10 cellular contexts compared by ENCODE assay signal in genomic region chr21:25176637-25177412, GRCh38.
DNase-seq lines count a peak whose midpoint lies in the region; ATAC-seq and TF ChIP-seq lines count a peak whose summit lies in the region.
"Had no signal": no experiment of that assay in that cellular context is flagged by ENCODE, and none has a peak within 500 bp of the region (broad histone marks: within the 10 kb centered on the region; RNA-seq: fewer than 3 reads in every experiment).

No MANE protein-coding gene starts in this region.

- in situ Hi-C loops in GM13976 (cut with MboI; ENCODE audit: low sequenced_read_pairs, unreplicated experiment) (loop anchor here (25.0 kb wide), 1 partner anchor 290 kb away; no protein-coding TSS in a partner anchor), KBM-7 (cut with MboI; ENCODE audit: low pct_unique_long_range_greater_than_20kb, low sequenced_read_pairs) (no loop called here)

- ATAC-seq in GM21381 (IDR thresholded peaks at IDR 0.05; ENCODE audit: unreplicated experiment) (peak; percentile 77), HG03135 (IDR thresholded peaks at IDR 0.05; ENCODE audit: unreplicated experiment) (peak; percentile 89)
- ATAC-seq: Panc1 had no signal

- H3K9me2 ChIP-seq in SU-DHL-6 (replicated peaks; ENCODE audit: insufficient read depth, low read length), result no peaks in the 10 kb centered on the region

- no peak overlapping the region for H2AFZ ChIP-seq in SU-DHL-6 (ENCODE audit: low read depth, low read length, severe bottlenecking)

- no peak for TF ChIP-seq CTCF in GM13976 (IDR thresholded peaks at IDR 0.05; ENCODE audit: borderline replicate concordance, control extremely low read depth, extremely low read depth, insufficient read depth, missing control alignments)
- TF ChIP-seq CTCF in SU-DHL-6 (IDR thresholded peaks at IDR 0.05; ENCODE audit: insufficient read depth, low read length, poor library complexity, severe bottlenecking), result no peak

- no peaks in the 10 kb centered on the region for H3K9me3 ChIP-seq in SU-DHL-6 (ENCODE audit: insufficient read depth, low read length)
- H3K9me3 ChIP-seq: Caco-2 had no signal

- H3K79me2 ChIP-seq in SU-DHL-6 (ENCODE audit: insufficient read depth, low read length), result no peaks in the 10 kb centered on the region

- H3K27ac ChIP-seq in SU-DHL-6 (ENCODE audit: low read depth, low read length), result no peak overlapping the region; the same call in 1 of the 2 replicates

- DNase-seq in GM13976 (ENCODE audit: low spot score) (peak; percentile 25), NCI-H1092 (lab: John Stamatoyannopoulos, UW) (no peak), KG1 (lab: John Stamatoyannopoulos, UW) (no peak), LoVo (ENCODE audit: low spot score) (no peak), KBM-7 (no peak)
- DNase-seq: Caco-2 had no signal

- H3K4me2 ChIP-seq in SU-DHL-6 (ENCODE audit: low read depth, low read length, poor library complexity, severe bottlenecking), result peak overlapping the region; percentile 9

- no peaks in the 10 kb centered on the region for H3K36me3 ChIP-seq in SU-DHL-6 (ENCODE audit: low read length)

- no peaks in the 10 kb centered on the region for H4K20me1 ChIP-seq in SU-DHL-6 (ENCODE audit: low read depth, low read length)

- no peak overlapping the region for H3K4me3 ChIP-seq in SU-DHL-6 (ENCODE audit: insufficient read depth, low read length, poor library complexity, severe bottlenecking)

- no peak overlapping the region for H3K9ac ChIP-seq in SU-DHL-6 (ENCODE audit: low read length)

- H3K27me3 ChIP-seq in SU-DHL-6 (ENCODE audit: low read length), result no peaks in the 10 kb centered on the region

- no peaks in the 10 kb centered on the region for H3F3A ChIP-seq in SU-DHL-6 (ENCODE audit: insufficient read depth)
